10 cellular contexts compared by ENCODE assay signal in the genomic region with DNA sequence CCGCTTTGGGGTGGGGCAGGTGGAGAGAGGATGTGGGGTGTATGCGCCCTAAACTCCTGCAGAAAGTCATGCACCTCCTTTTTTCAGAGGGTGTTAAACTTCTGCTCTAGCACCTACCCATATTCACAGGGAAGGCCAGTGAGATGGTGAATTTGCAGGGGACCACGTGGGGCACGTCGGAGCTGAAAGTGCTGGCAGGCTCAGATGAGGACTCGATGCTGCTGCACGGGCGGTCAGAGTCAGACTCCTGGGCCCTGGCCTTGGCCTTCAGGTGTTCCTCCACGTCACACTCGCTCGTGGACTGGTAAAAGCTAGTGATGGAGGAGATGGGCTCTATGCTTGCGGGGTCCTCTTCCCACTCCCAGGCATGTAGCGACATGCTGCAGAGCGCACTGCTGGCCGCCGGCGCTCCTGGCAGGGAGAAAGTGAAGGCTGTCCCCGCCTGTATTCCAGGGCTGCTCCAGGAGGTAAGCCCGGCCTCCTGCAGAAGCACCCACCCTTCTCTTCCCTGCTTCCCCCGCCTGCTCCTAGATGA. TPM values are rescaled to one million over a fixed set of nuclear protein-coding genes. Genes with fewer than 3 reads are reported as not detected.
A peak's percentile ranks its signal among the peaks of the same experiment; 100 is the strongest.
DNase-seq lines count a peak whose midpoint lies in the region; ATAC-seq and TF ChIP-seq lines count a peak whose summit lies in the region.
"Had no signal": no experiment of that assay in that cellular context is flagged by ENCODE, and none has a peak within 500 bp of the region (broad histone marks: within the 10 kb centered on the region; RNA-seq: fewer than 3 reads in every experiment).

No MANE protein-coding gene starts in this region.

- peaks cover 27% of the 10 kb centered on the region for H3K4me1 Mint-ChIP-seq in activated T-cell treated with anti-CD3 and anti-CD28 coated beads, Interleukin-2, amount 50 U/mL, for 4 hours (ENCODE audit: low read depth)
- peaks cover 12% of the 10 kb centered on the region for H3K4me1 Mint-ChIP-seq in memory B cell

- intact Hi-C loops in breast epithelium (cut with DNase I; ENCODE audit: low total_unique reads) (no loop called here), colonic mucosa (cut with DNase I) (no loop called here)

- 66% methylated on average over 17 of the region's 20 CpGs for WGBS in suprapubic skin

- no peaks in the 10 kb centered on the region for H3K27me3 ChIP-seq in breast epithelium
- no peaks in the 10 kb centered on the region for H3K27me3 ChIP-seq in suprapubic skin
- H3K27me3 ChIP-seq in colonic mucosa = no peaks in the 10 kb centered on the region

- peak overlapping the region in 2 of 3 donors; percentile 60 to 70 for H3K4me3 ChIP-seq in breast epithelium
- peak overlapping the region; percentile 45 for H3K4me3 ChIP-seq in suprapubic skin
- no peak overlapping the region for H3K4me3 ChIP-seq in colonic mucosa

- peak overlapping the region in 1 of 2 donors; percentile 19 for H3K9ac ChIP-seq in colonic mucosa (ENCODE audit: low read depth in 2 of 2, low read length in 2 of 2)

- DNase-seq in activated T-cell treated with anti-CD3 and anti-CD28 coated beads, Interleukin-2, amount 50 U/mL, for 4 hours = no peak
- DNase-seq in activated T-cell treated with anti-CD3 and anti-CD28 coated beads for 4 hours = no peak
- DNase-seq in breast epithelium (ENCODE audit: low spot score in 2 of 2) = no peak
- no peak for DNase-seq in memory B cell (ENCODE audit: low spot score in 2 of 2)
- DNase-seq in suprapubic skin (ENCODE audit: low spot score in 2 of 2) = no peak
- DNase-seq in COLO668 (lab: John Stamatoyannopoulos, UW; ENCODE audit: unreplicated experiment) = no peak
- no peak for DNase-seq in colonic mucosa
- no peak for DNase-seq in 8988T
- DNase-seq: NCI-H187 had no signal

- H3K9me3 ChIP-seq in breast epithelium (no peaks in the 10 kb centered on the region), suprapubic skin (no peaks in the 10 kb centered on the region), colonic mucosa (no peaks in the 10 kb centered on the region)
- H3K9me3 ChIP-seq: prostate gland had no signal

- H3K27ac ChIP-seq in breast epithelium (no peak overlapping the region), suprapubic skin (no peak overlapping the region), colonic mucosa (no peak overlapping the region)

- no peak for TF ChIP-seq CTCF in breast epithelium (IDR thresholded peaks at IDR 0.05)
- TF ChIP-seq CTCF in suprapubic skin (IDR thresholded peaks at IDR 0.05) = no peak
- no peak for TF ChIP-seq CTCF in colonic mucosa (IDR thresholded peaks at IDR 0.05)

- H3K36me3 Mint-ChIP-seq in activated T-cell treated with anti-CD3 and anti-CD28 coated beads, Interleukin-2, amount 50 U/mL, for 4 hours (ENCODE audit: insufficient read depth) = no peaks in the 10 kb centered on the region
- no peaks in the 10 kb centered on the region for H3K36me3 Mint-ChIP-seq in memory B cell

- H3K27me3 Mint-ChIP-seq in activated T-cell treated with anti-CD3 and anti-CD28 coated beads, Interleukin-2, amount 50 U/mL, for 4 hours (ENCODE audit: low read depth) = no peaks in the 10 kb centered on the region
- peaks cover 9% of the 10 kb centered on the region for H3K27me3 Mint-ChIP-seq in memory B cell

- H3K4me1 ChIP-seq in breast epithelium = peaks cover 0 to 5% of the 10 kb centered on the region in 2 donors
- peaks cover 18% of the 10 kb centered on the region for H3K4me1 ChIP-seq in suprapubic skin
- H3K4me1 ChIP-seq in colonic mucosa = peaks cover 4% of the 10 kb centered on the region
- H3K4me1 ChIP-seq: prostate gland had no signal

- H3K27ac Mint-ChIP-seq in memory B cell = peak overlapping the region; percentile 90

- H3K4me3 Mint-ChIP-seq in activated T-cell treated with anti-CD3 and anti-CD28 coated beads, Interleukin-2, amount 50 U/mL, for 4 hours = peak overlapping the region; percentile 65
- peak overlapping the region; percentile 80 for H3K4me3 Mint-ChIP-seq in memory B cell

- TF ChIP-seq POLR2A in breast epithelium (IDR thresholded peaks at IDR 0.05) (no peak), suprapubic skin (IDR thresholded peaks at IDR 0.05) (no peak)

- TF ChIP-seq EP300 in suprapubic skin (IDR thresholded peaks at IDR 0.05) = no peak

- H3K9me3 Mint-ChIP-seq in activated T-cell treated with anti-CD3 and anti-CD28 coated beads, Interleukin-2, amount 50 U/mL, for 4 hours = no peaks in the 10 kb centered on the region
- H3K9me3 Mint-ChIP-seq in memory B cell = no peaks in the 10 kb centered on the region

- H3K36me3 ChIP-seq in breast epithelium (no peaks in the 10 kb centered on the region), suprapubic skin (no peaks in the 10 kb centered on the region), colonic mucosa (no peaks in the 10 kb centered on the region)
- H3K36me3 ChIP-seq: prostate gland had no signal

- ATAC-seq in activated T-cell treated with anti-CD3 and anti-CD28 coated beads, Interleukin-2, amount 50 U/mL, for 4 hours = no peak
- no peak for ATAC-seq in memory B cell (ENCODE audit: low read depth)

RNA-seq across cellular contexts. Expression of a gene that starts 0.9 kb away (rescaled TPM):
- under 1 TPM in 1 of 3 donors, not detected in 2; 0.18 TPM for total RNA-seq in activated T-cell treated with anti-CD3 and anti-CD28 coated beads, Interleukin-2, amount 50 U/mL, for 4 hours
- total RNA-seq in breast epithelium (1 to 10 TPM in 2 of 3 donors, under 1 TPM in 1; 0.66 to 1.4 (median 1.3) TPM), suprapubic skin (1 to 10 TPM in 2 of 4 donors, under 1 TPM in 2; 0.11 to 1.7 (median 0.87) TPM), colonic mucosa (1 to 10 TPM in 1 of 2 donors, under 1 TPM in 1; 0.77 to 1.2 TPM)

RNA-seq across cellular contexts. Expression of a gene that starts 8.1 kb away (rescaled TPM):
- total RNA-seq in activated T-cell treated with anti-CD3 and anti-CD28 coated beads, Interleukin-2, amount 50 U/mL, for 4 hours = under 1 TPM in 2 of 3 donors, not detected in 1; 0.26 to 0.35 TPM
- total RNA-seq in breast epithelium = 1 to 10 TPM; 1.6 to 3.9 (median 1.8) TPM
- total RNA-seq in suprapubic skin = 1 to 10 TPM in 2 of 4 donors, under 1 TPM in 2; 0.76 to 2.5 (median 1.1) TPM
- total RNA-seq in colonic mucosa = 1 to 10 TPM; 1.3 to 1.7 TPM
